Comparison of ENCODE assay signal across 1 cellular context in the genomic region with DNA sequence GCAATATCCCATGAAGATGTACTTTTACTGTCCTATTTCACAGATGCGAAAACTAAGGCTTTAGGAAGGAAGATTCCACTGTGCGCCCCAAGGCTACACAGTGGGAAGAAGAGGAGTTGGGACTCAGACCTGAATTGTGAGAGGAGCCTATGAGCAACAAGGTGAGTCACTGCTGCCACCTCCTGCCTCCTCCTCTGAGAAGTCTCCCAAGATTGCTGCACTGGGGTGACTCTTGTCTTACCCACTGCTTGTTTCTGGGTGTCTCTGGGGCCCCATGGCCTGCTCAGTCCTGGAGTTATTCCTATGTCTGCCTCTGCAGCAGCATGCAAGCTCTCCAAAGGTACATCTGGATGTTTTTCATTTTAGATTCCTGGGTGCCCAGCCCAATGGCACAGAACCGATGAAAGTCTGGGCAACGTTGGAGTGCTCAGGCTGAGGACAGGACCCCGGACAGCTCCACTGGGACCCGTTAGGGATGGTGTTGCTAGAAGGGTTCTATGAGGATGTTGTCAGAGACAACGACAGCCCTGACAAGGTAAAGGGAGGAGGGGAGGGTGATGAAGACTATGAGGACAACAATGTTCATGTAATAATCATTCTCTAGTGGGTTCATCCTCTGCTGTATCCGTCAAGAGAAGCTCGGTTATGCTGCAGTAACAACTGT.
A peak's percentile ranks its signal among the peaks of the same experiment; 100 is the strongest.
TF ChIP-seq lines count a peak whose summit lies in the region.

No MANE protein-coding gene starts in this region.

TF ChIP-seq in PFSK-1, 5 proteins besides CTCF, POLR2A, EP300 and RAD21 (continued from another document):
- TF ChIP-seq, protein P1, sequence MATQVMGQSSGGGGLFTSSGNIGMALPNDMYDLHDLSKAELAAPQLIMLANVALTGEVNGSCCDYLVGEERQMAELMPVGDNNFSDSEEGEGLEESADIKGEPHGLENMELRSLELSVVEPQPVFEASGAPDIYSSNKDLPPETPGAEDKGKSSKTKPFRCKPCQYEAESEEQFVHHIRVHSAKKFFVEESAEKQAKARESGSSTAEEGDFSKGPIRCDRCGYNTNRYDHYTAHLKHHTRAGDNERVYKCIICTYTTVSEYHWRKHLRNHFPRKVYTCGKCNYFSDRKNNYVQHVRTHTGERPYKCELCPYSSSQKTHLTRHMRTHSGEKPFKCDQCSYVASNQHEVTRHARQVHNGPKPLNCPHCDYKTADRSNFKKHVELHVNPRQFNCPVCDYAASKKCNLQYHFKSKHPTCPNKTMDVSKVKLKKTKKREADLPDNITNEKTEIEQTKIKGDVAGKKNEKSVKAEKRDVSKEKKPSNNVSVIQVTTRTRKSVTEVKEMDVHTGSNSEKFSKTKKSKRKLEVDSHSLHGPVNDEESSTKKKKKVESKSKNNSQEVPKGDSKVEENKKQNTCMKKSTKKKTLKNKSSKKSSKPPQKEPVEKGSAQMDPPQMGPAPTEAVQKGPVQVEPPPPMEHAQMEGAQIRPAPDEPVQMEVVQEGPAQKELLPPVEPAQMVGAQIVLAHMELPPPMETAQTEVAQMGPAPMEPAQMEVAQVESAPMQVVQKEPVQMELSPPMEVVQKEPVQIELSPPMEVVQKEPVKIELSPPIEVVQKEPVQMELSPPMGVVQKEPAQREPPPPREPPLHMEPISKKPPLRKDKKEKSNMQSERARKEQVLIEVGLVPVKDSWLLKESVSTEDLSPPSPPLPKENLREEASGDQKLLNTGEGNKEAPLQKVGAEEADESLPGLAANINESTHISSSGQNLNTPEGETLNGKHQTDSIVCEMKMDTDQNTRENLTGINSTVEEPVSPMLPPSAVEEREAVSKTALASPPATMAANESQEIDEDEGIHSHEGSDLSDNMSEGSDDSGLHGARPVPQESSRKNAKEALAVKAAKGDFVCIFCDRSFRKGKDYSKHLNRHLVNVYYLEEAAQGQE (IDR thresholded peaks at IDR 0.05; ENCODE audit: insufficient read depth in 1 of 2, low read depth in 2 of 2, low read length in 2 of 2) = peak; percentile 75 to 93
- no peak for TF ChIP-seq FOXP2 (optimal IDR thresholded peaks at IDR 0.05; ENCODE audit: borderline replicate concordance, extremely low read depth, extremely low read length, insufficient read depth)
- TF ChIP-seq POLR2AphosphoS5 (IDR thresholded peaks at IDR 0.05; ENCODE audit: low read depth, low read length) = no peak
